ENCODE assay signal across 27 cellular contexts in genomic region chr11:115950660-115951059, GRCh38.
"Had no signal": no experiment of that assay in that cellular context is flagged by ENCODE, and none has a peak within 500 bp of the region (broad histone marks: within the 10 kb centered on the region; RNA-seq: fewer than 3 reads in every experiment).

No MANE protein-coding gene starts in this region.

- H3K4me3 ChIP-seq: stomach, suprapubic skin, testis, thoracic aorta, thyroid gland, tibial artery, tibial nerve, transverse colon, upper lobe of left lung, upper lobe of right lung, uterus, vagina had no signal

- H3K27me3 ChIP-seq: testis, thyroid gland, tibial artery, tibial nerve, transverse colon, upper lobe of left lung, uterus, vagina had no signal

- FAIRE-seq: urothelium cell line had no signal

- H3K9me3 ChIP-seq: suprapubic skin, testis, thyroid gland, upper lobe of right lung had no signal

- ATAC-seq: stimulated activated effector memory CD8-positive, alpha-beta T cell treated with anti-CD3 and anti-CD28 coated beads, Interleukin-12 subunit alpha, Interleukin-12 subunit beta, amount 100 ng/mL, for 72 hours; stimulated activated memory B cell treated with anti-CD40 and anti-IgM and Interleukin-4, amounts not matched to agents 10 μg/mL and 1 μg/mL and 100 μg/mL, for 72 hours; stimulated activated naive B cell treated with anti-CD40 and anti-IgM and Interleukin-4, amounts not matched to agents 10 μg/mL and 1 μg/mL and 100 μg/mL, for 72 hours; stimulated activated naive CD8-positive, alpha-beta T cell treated with anti-CD3 and anti-CD28 coated beads, Interleukin-15, amount 100 ng/mL, for 72 hours; stimulated activated naive CD8-positive, alpha-beta T cell treated with anti-CD3 and anti-CD28 coated beads, Interleukin-15, Interleukin-2, amounts not matched to agents 100 U/mL and 50 U/mL, for 24 hours; upper lobe of right lung had no signal

- H3K27ac ChIP-seq: stomach, suprapubic skin, testis, thoracic aorta, thyroid gland, tibial artery, tibial nerve, transverse colon, upper lobe of left lung, upper lobe of right lung, uterus, vagina had no signal

- H3K36me3 ChIP-seq: stomach, suprapubic skin, thoracic aorta, thyroid gland, tibial artery, tibial nerve, transverse colon, upper lobe of left lung, upper lobe of right lung, uterus, vagina had no signal

- H3K4me1 ChIP-seq: stomach, suprapubic skin, testis, tibial artery, tibial nerve, transverse colon, upper lobe of left lung, upper lobe of right lung, uterus, vagina had no signal

- DNase-seq: stimulated activated CD4-positive, alpha-beta T cell treated with anti-CD3 and anti-CD28 coated beads, Interleukin-2, amount 100 ng/mL, for 48 hours; stimulated activated CD4-positive, alpha-beta T cell treated with anti-CD3 and anti-CD28 coated beads, Interleukin-4, amount 100 ng/mL, for 1 hour; stimulated activated CD4-positive, alpha-beta T cell treated with anti-CD3 and anti-CD28 coated beads, Interleukin-4, amount 100 ng/mL, for 24 hours; stimulated activated CD4-positive, alpha-beta T cell treated with anti-CD3 and anti-CD28 coated beads, Interleukin-4, amount 100 ng/mL, for 4 hours; stimulated activated CD8-positive, alpha-beta memory T cell treated with anti-CD3 and anti-CD28 coated beads, Interleukin-4, amount 100 ng/mL, for 48 hours; stimulated activated naive B cell treated with anti-CD40 and anti-IgM and Interleukin-4, amounts not matched to agents 10 μg/mL and 1 μg/mL and 100 μg/mL, for 72 hours; stimulated activated naive CD4-positive, alpha-beta T cell; stimulated activated naive CD4-positive, alpha-beta T cell treated with Interleukin-2 at 50 U/mL for 16 hours; stimulated activated naive CD8-positive, alpha-beta T cell treated with anti-CD3 and anti-CD28 coated beads, Interleukin-15, amount 100 ng/mL, for 72 hours; stimulated activated naive CD8-positive, alpha-beta T cell treated with anti-CD3 and anti-CD28 coated beads, Interleukin-15, Interleukin-2, amounts not matched to agents 100 U/mL and 50 U/mL, for 24 hours; stomach; substantia nigra; testis; thyroid gland; tibial artery; transverse colon; trophoblast cell; upper lobe of left lung; upper lobe of right lung; uterus had no signal
